1 cellular context compared by ENCODE assay signal in genomic region chr3:64163019-64163754, GRCh38.
A peak's percentile ranks its signal among the peaks of the same experiment; 100 is the strongest.
TF ChIP-seq lines count a peak whose summit lies in the region.

No MANE protein-coding gene starts in this region.

TF ChIP-seq in WTC11, 78 proteins besides CTCF, POLR2A, EP300 and RAD21 (continued from another document):
- TF ChIP-seq ARID4B (CRISPR knock-in tag; IDR thresholded peaks at IDR 0.05; ENCODE audit: borderline replicate concordance): no peak
- no peak for TF ChIP-seq CBFB (CRISPR knock-in tag; IDR thresholded peaks at IDR 0.05; ENCODE audit: low read depth)
- peak; percentile 34; the same call in 1 of the 2 replicates for TF ChIP-seq USF2 (CRISPR knock-in tag; IDR thresholded peaks at IDR 0.05)
TF ChIP-seq in WTC11: peak in this region for 1.
